8 cellular contexts compared by ENCODE assay signal in genomic region chr7:141014091-141014490, GRCh38. TPM values are rescaled to one million over a fixed set of nuclear protein-coding genes. Genes with fewer than 3 reads are reported as not detected.
DNase-seq lines count a peak whose midpoint lies in the region; ATAC-seq and TF ChIP-seq lines count a peak whose summit lies in the region.

No MANE protein-coding gene starts in this region.

- peak overlapping the region; percentile 87 for H3K27ac ChIP-seq in right atrium auricular region

- H3K27me3 ChIP-seq in right atrium auricular region (no peaks in the 10 kb centered on the region), skeletal muscle satellite cell (ENCODE audit: control insufficient read depth, insufficient read depth, low read length) (peaks cover 2% of the 10 kb centered on the region)

- H3K4me2 ChIP-seq in skeletal muscle satellite cell (ENCODE audit: low read length): peak overlapping the region; percentile 89

- H3K27ac Mint-ChIP-seq in activated CD8-positive, alpha-beta T cell treated with anti-CD3 and anti-CD28 coated beads, Interleukin-2, amount 10 ng/mL, durations not matched to agents 7 days and 5 days: peak overlapping the region; percentile 100

- DNase-seq in NCI-H748 (lab: John Stamatoyannopoulos, UW; ENCODE audit: unreplicated experiment) (peak; percentile 66), NCI-H748 treated with DMSO at 0.1 percent for 48 hours (lab: John Stamatoyannopoulos, UW) (no peak), right atrium auricular region (ENCODE audit: low spot score) (no peak), putamen (ENCODE audit: low spot score) (no peak)
- no peak for DNase-seq in activated CD8-positive, alpha-beta T cell treated with anti-CD3 and anti-CD28 coated beads, Interleukin-2, amount 10 ng/mL, durations not matched to agents 7 days and 5 days

- ATAC-seq in HG03064 (IDR thresholded peaks at IDR 0.05; ENCODE audit: low read depth, unreplicated experiment): peak; percentile 9
- peak; percentile 14 for ATAC-seq in activated CD8-positive, alpha-beta T cell treated with anti-CD3 and anti-CD28 coated beads, Interleukin-2, amount 10 ng/mL, durations not matched to agents 7 days and 5 days
- no peak for ATAC-seq in GM18873 (IDR thresholded peaks at IDR 0.05; ENCODE audit: low FRiP score, unreplicated experiment)

- H3K9me3 Mint-ChIP-seq in activated CD8-positive, alpha-beta T cell treated with anti-CD3 and anti-CD28 coated beads, Interleukin-2, amount 10 ng/mL, durations not matched to agents 7 days and 5 days (ENCODE audit: insufficient read depth): peaks cover 6% of the 10 kb centered on the region

- peak overlapping the region; percentile 85 for H3K9ac ChIP-seq in skeletal muscle satellite cell (ENCODE audit: low read depth, low read length)

- H3K36me3 ChIP-seq in right atrium auricular region (no peaks in the 10 kb centered on the region), skeletal muscle satellite cell (ENCODE audit: insufficient read depth, low read length) (no peaks in the 10 kb centered on the region)

- H3K4me1 ChIP-seq in right atrium auricular region (peaks cover 0 to 10% of the 10 kb centered on the region in 2 donors), skeletal muscle satellite cell (ENCODE audit: control insufficient read depth, insufficient read depth, low read length) (peaks cover 19% of the 10 kb centered on the region)

- peaks cover 16% of the 10 kb centered on the region for H3K27me3 Mint-ChIP-seq in activated CD8-positive, alpha-beta T cell treated with anti-CD3 and anti-CD28 coated beads, Interleukin-2, amount 10 ng/mL, durations not matched to agents 7 days and 5 days (ENCODE audit: low read depth)

- peak overlapping the region; percentile 99 for H3K4me3 Mint-ChIP-seq in activated CD8-positive, alpha-beta T cell treated with anti-CD3 and anti-CD28 coated beads, Interleukin-2, amount 10 ng/mL, durations not matched to agents 7 days and 5 days

- POLR2A ChIA-PET in activated CD8-positive, alpha-beta T cell treated with anti-CD3 and anti-CD28 coated beads, Interleukin-2, amount 10 ng/mL, durations not matched to agents 7 days and 5 days (lab: Charles Lee): interaction anchor here (0.7 to 2.3 kb wide), 15 partner anchors 9 to 1119 kb away, joined by 3 to 16 read pairs (median 3); partner anchors contain the start of genes ADCK2, BRAF and SSBP1

- peaks cover 0 to 5% of the 10 kb centered on the region in 2 donors for H3K9me3 ChIP-seq in right atrium auricular region
- H3K9me3 ChIP-seq in skeletal muscle satellite cell (replicated peaks; ENCODE audit: low read length): no peaks in the 10 kb centered on the region

- CTCF ChIA-PET in activated CD8-positive, alpha-beta T cell treated with anti-CD3 and anti-CD28 coated beads, Interleukin-2, amount 10 ng/mL, durations not matched to agents 7 days and 5 days (lab: Charles Lee): interaction anchor here (0.8 to 6.5 kb wide), 16 partner anchors 10 to 724 kb away, joined by 3 to 97 read pairs (median 4); partner anchors contain the start of genes ADCK2 and SSBP1

- H3K36me3 Mint-ChIP-seq in activated CD8-positive, alpha-beta T cell treated with anti-CD3 and anti-CD28 coated beads, Interleukin-2, amount 10 ng/mL, durations not matched to agents 7 days and 5 days (ENCODE audit: low read depth): peaks cover 14% of the 10 kb centered on the region

- H3K4me1 Mint-ChIP-seq in activated CD8-positive, alpha-beta T cell treated with anti-CD3 and anti-CD28 coated beads, Interleukin-2, amount 10 ng/mL, durations not matched to agents 7 days and 5 days (ENCODE audit: low read depth): peaks cover 34% of the 10 kb centered on the region

- TF ChIP-seq CTCF in right atrium auricular region (IDR thresholded peaks at IDR 0.05): no peak

- H3K4me3 ChIP-seq in right atrium auricular region: peak overlapping the region; percentile 63 to 69
- peak overlapping the region; percentile 75 for H3K4me3 ChIP-seq in skeletal muscle satellite cell (ENCODE audit: low read length)

RNA-seq across cellular contexts. Expression of gene MRPS33, which starts 0.7 kb away (rescaled TPM):
- 10 to 100 TPM; 58.1 to 62.9 TPM for total RNA-seq in activated CD8-positive, alpha-beta T cell treated with anti-CD3 and anti-CD28 coated beads, Interleukin-2, amount 10 ng/mL, durations not matched to agents 7 days and 5 days
- 10 to 100 TPM; 36.1 to 47.4 TPM for total RNA-seq in right atrium auricular region
- 26.9 and 33.2 TPM in 2 replicates for total RNA-seq in skeletal muscle satellite cell (2012; rRNA removed)

RNA-seq across cellular contexts. Expression of gene TMEM178B, which starts 59.8 kb away (rescaled TPM):
- total RNA-seq in activated CD8-positive, alpha-beta T cell treated with anti-CD3 and anti-CD28 coated beads, Interleukin-2, amount 10 ng/mL, durations not matched to agents 7 days and 5 days: under 1 TPM; 0.05 to 0.10 TPM
- total RNA-seq in right atrium auricular region: 10 to 100 TPM; 15.8 to 48.7 TPM
- under 0.01 TPM in 1 of 2 replicates, not detected in the other for total RNA-seq in skeletal muscle satellite cell (2012; rRNA removed)

Comparison
In these comparisons a context has a peak if more than half of its experiments do, and no peak if none do; other contexts are left out.
1. RNA of gene TMEM178B, which starts 59.8 kb away (total RNA-seq): 15.8 to 48.7 TPM in right atrium auricular region; 0.05 to 0.10 TPM in activated CD8-positive, alpha-beta T cell treated with anti-CD3 and anti-CD28 coated beads, Interleukin-2, amount 10 ng/mL, durations not matched to agents 7 days and 5 days; every median in the first group is over 10 times any median in the second.